In the genomic region with DNA sequence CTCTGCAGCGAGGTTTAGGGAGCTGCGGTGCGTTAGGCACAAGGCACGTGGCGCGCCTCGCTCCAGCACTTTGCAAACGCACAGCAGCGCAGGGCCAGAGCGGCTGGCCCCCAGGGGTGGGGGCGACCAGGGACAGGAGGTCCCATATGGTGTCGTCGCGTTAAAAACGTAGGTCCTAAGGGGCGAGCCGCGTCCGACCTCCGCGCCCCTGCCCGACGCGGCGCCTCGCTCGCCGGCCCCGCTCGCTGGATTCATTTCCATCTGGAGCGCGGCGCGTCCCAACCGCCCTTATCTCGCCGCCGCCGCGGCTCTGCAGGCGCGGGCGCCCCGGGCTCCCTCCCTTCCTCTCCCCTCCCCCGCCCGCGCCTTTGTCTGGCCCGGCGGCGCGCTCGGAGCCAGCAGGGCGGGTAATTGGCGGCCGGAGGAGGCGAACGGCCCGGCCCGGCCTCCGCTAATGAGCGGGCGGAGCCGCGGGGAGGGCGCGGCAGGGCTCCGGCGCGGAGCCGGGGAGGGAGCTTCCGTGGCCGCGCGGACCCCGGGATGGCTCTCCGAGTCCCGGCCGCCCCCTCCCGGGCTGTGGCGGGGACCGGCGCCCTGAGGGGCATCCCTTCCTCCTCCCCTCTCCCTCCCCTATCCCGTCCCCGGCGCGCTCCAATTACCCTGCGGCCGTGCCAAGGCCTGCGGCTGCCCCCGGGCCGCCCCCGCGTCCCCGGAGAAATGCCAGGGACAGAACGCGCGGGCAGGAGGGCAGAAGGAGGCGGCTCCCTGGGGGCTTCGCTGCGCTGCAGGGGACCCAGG, we compare ENCODE assay signal across 1 cellular context.
A peak's percentile ranks its signal among the peaks of the same experiment; 100 is the strongest.
TF ChIP-seq lines count a peak whose summit lies in the region.

No MANE protein-coding gene starts in this region.

TF ChIP-seq in K562, 482 proteins besides CTCF, POLR2A, EP300 and RAD21 (continued from another document):
- peak in 2 of 3 experiments; percentile 10 to 17 for TF ChIP-seq YY1 (IDR thresholded peaks at IDR 0.05; ENCODE audit: borderline replicate concordance in 1 of 3, control insufficient read depth in 1 of 3, extremely low read depth in 1 of 3, insufficient read depth in 3 of 3, insufficient read length in 1 of 3, insufficient replicate concordance in 2 of 3, low read depth in 1 of 3, low read length in 2 of 3)
- 0 out of 2 replicates have a peak, but pooled peaks have one; percentile 21 for TF ChIP-seq ZNF263 (CRISPR knock-in tag; IDR thresholded peaks at IDR 0.05; ENCODE audit: borderline replicate concordance)
- TF ChIP-seq, protein P1, sequence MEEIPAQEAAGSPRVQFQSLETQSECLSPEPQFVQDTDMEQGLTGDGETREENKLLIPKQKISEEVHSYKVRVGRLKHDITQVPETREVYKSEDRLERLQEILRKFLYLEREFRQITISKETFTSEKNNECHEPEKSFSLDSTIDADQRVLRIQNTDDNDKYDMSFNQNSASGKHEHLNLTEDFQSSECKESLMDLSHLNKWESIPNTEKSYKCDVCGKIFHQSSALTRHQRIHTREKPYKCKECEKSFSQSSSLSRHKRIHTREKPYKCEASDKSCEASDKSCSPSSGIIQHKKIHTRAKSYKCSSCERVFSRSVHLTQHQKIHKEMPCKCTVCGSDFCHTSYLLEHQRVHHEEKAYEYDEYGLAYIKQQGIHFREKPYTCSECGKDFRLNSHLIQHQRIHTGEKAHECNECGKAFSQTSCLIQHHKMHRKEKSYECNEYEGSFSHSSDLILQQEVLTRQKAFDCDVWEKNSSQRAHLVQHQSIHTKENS (CRISPR knock-in tag; IDR thresholded peaks at IDR 0.05): no peak
- TF ChIP-seq PHB (CRISPR knock-in tag; IDR thresholded peaks at IDR 0.05): no peak
- TF ChIP-seq ZNF232 (CRISPR knock-in tag; IDR thresholded peaks at IDR 0.05): no peak
- TF ChIP-seq, protein P2, sequence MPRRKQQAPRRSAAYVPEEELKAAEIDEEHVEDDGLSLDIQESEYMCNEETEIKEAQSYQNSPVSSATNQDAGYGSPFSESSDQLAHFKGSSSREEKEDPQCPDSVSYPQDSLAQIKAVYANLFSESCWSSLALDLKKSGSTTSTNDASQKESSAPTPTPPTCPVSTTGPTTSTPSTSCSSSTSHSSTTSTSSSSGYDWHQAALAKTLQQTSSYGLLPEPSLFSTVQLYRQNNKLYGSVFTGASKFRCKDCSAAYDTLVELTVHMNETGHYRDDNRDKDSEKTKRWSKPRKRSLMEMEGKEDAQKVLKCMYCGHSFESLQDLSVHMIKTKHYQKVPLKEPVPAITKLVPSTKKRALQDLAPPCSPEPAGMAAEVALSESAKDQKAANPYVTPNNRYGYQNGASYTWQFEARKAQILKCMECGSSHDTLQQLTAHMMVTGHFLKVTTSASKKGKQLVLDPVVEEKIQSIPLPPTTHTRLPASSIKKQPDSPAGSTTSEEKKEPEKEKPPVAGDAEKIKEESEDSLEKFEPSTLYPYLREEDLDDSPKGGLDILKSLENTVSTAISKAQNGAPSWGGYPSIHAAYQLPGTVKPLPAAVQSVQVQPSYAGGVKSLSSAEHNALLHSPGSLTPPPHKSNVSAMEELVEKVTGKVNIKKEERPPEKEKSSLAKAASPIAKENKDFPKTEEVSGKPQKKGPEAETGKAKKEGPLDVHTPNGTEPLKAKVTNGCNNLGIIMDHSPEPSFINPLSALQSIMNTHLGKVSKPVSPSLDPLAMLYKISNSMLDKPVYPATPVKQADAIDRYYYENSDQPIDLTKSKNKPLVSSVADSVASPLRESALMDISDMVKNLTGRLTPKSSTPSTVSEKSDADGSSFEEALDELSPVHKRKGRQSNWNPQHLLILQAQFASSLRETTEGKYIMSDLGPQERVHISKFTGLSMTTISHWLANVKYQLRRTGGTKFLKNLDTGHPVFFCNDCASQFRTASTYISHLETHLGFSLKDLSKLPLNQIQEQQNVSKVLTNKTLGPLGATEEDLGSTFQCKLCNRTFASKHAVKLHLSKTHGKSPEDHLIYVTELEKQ (CRISPR knock-in tag; IDR thresholded peaks at IDR 0.05): no peak
- 0 out of 2 replicates have a peak, but pooled peaks have one; percentile 37 for TF ChIP-seq ARID1B (IDR thresholded peaks at IDR 0.05)
- no peak for TF ChIP-seq NUFIP1 (IDR thresholded peaks at IDR 0.05; ENCODE audit: partially characterized antibody)
- TF ChIP-seq CREB1 (IDR thresholded peaks at IDR 0.05): no peak
- no peak for TF ChIP-seq CREB1 (CRISPR knock-in tag; IDR thresholded peaks at IDR 0.05)
- TF ChIP-seq MED1 (CRISPR knock-in tag; IDR thresholded peaks at IDR 0.05; ENCODE audit: borderline replicate concordance): no peak
- TF ChIP-seq POLR2AphosphoS2 (IDR thresholded peaks at IDR 0.05; ENCODE audit: low read length): no peak
- TF ChIP-seq TCF7 (IDR thresholded peaks at IDR 0.05; ENCODE audit: borderline replicate concordance): no peak
- TF ChIP-seq ZNF398 (CRISPR knock-in tag; IDR thresholded peaks at IDR 0.05): no peak
- no peak for TF ChIP-seq POLR2B (IDR thresholded peaks at IDR 0.05; ENCODE audit: low read depth, partially characterized antibody)
- no peak for TF ChIP-seq RBM39 (optimal IDR thresholded peaks at IDR 0.05; ENCODE audit: low read depth, low read length)
- no peak for TF ChIP-seq MAFF (IDR thresholded peaks at IDR 0.05; ENCODE audit: low read length)
- TF ChIP-seq ZNF79 (CRISPR knock-in tag; IDR thresholded peaks at IDR 0.05; ENCODE audit: low read depth): no peak
- TF ChIP-seq, protein P3, sequence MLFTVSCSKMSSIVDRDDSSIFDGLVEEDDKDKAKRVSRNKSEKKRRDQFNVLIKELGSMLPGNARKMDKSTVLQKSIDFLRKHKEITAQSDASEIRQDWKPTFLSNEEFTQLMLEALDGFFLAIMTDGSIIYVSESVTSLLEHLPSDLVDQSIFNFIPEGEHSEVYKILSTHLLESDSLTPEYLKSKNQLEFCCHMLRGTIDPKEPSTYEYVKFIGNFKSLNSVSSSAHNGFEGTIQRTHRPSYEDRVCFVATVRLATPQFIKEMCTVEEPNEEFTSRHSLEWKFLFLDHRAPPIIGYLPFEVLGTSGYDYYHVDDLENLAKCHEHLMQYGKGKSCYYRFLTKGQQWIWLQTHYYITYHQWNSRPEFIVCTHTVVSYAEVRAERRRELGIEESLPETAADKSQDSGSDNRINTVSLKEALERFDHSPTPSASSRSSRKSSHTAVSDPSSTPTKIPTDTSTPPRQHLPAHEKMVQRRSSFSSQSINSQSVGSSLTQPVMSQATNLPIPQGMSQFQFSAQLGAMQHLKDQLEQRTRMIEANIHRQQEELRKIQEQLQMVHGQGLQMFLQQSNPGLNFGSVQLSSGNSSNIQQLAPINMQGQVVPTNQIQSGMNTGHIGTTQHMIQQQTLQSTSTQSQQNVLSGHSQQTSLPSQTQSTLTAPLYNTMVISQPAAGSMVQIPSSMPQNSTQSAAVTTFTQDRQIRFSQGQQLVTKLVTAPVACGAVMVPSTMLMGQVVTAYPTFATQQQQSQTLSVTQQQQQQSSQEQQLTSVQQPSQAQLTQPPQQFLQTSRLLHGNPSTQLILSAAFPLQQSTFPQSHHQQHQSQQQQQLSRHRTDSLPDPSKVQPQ (CRISPR knock-in tag; IDR thresholded peaks at IDR 0.05; ENCODE audit: borderline replicate concordance): no peak
- TF ChIP-seq TAF7 (tag; IDR thresholded peaks at IDR 0.05): no peak
- TF ChIP-seq THRB (CRISPR knock-in tag; conservative IDR thresholded peaks at IDR 0.05): no peak
- TF ChIP-seq NR3C1 (CRISPR knock-in tag; IDR thresholded peaks at IDR 0.05): no peak
- TF ChIP-seq TAF15 (IDR thresholded peaks at IDR 0.05; ENCODE audit: low read depth, low read length): no peak
- no peak for TF ChIP-seq ZNF551 (CRISPR knock-in tag; IDR thresholded peaks at IDR 0.05)
